15 cellular contexts compared by ENCODE assay signal in the genomic region with DNA sequence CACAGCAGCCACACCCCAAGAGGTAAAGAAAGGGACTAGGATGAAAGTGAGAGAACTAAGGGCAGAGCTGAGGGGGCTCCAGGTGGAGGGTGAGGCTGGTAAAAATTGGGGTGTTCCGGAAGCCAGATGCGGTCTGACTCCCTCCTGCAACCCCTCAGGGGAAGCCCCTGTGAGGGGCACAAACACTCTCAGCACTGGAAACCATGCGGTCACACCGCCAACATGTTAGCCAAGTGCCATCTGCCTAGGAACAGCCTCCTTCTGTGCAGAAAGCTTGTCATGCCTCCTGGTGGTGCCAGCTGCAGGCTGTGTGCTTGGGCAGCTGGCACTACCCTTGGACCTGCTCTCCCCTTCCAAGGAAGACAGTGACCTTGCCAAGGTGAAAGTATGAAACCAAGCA.
DNase-seq lines count a peak whose midpoint lies in the region; ATAC-seq and TF ChIP-seq lines count a peak whose summit lies in the region.
"Had no signal": no experiment of that assay in that cellular context is flagged by ENCODE, and none has a peak within 500 bp of the region (broad histone marks: within the 10 kb centered on the region; RNA-seq: fewer than 3 reads in every experiment).

No MANE protein-coding gene starts in this region.

- H3K36me3 Mint-ChIP-seq in activated T-helper 2 cell treated with anti-CD3 and anti-CD28 coated beads, Interferon-gamma antibody, Interleukin-2, Interleukin-4, amounts not matched to agents 10 μg/mL and 5 μg/mL and 100 μg/mL, durations not matched to agents 14 hours and 24 hours and 36 hours (ENCODE audit: low read depth): no peaks in the 10 kb centered on the region
- H3K36me3 Mint-ChIP-seq: CD14-positive monocyte, IgD-negative memory B cell had no signal

- no peak for ATAC-seq in activated CD4-positive, CD25-positive, alpha-beta regulatory T cell treated with anti-CD3 and anti-CD28 coated beads, Interleukin-2, amount 50 U/mL, for 24 hours

- no peak overlapping the region for H3K27ac Mint-ChIP-seq in activated T-helper 2 cell treated with anti-CD3 and anti-CD28 coated beads, Interferon-gamma antibody, Interleukin-2, Interleukin-4, amounts not matched to agents 10 μg/mL and 5 μg/mL and 100 μg/mL, durations not matched to agents 14 hours and 24 hours and 36 hours
- H3K27ac Mint-ChIP-seq: IgD-negative memory B cell had no signal

- H3K9me3 Mint-ChIP-seq in activated T-helper 2 cell treated with anti-CD3 and anti-CD28 coated beads, Interferon-gamma antibody, Interleukin-2, Interleukin-4, amounts not matched to agents 10 μg/mL and 5 μg/mL and 100 μg/mL, durations not matched to agents 14 hours and 24 hours and 36 hours: no peaks in the 10 kb centered on the region

- no peaks in the 10 kb centered on the region for H3K4me1 Mint-ChIP-seq in activated T-helper 2 cell treated with anti-CD3 and anti-CD28 coated beads, Interferon-gamma antibody, Interleukin-2, Interleukin-4, amounts not matched to agents 10 μg/mL and 5 μg/mL and 100 μg/mL, durations not matched to agents 14 hours and 24 hours and 36 hours (ENCODE audit: low read depth)
- H3K4me1 Mint-ChIP-seq: CD14-positive monocyte, IgD-negative memory B cell had no signal

- no peaks in the 10 kb centered on the region for H3K27me3 Mint-ChIP-seq in activated T-helper 2 cell treated with anti-CD3 and anti-CD28 coated beads, Interferon-gamma antibody, Interleukin-2, Interleukin-4, amounts not matched to agents 10 μg/mL and 5 μg/mL and 100 μg/mL, durations not matched to agents 14 hours and 24 hours and 36 hours (ENCODE audit: low read depth)

- DNase-seq in activated effector memory CD4-positive, alpha-beta T cell treated with anti-CD3 and anti-CD28 coated beads, Interleukin-2, amount 50 U/mL, for 16 hours: peak; percentile 38
- DNase-seq in activated effector memory CD4-positive, alpha-beta T cell treated with Interleukin-2 at 50 U/mL for 16 hours: no peak
- peak; percentile 92 to 95 for DNase-seq in NCI-H524 (lab: John Stamatoyannopoulos, UW)
- peak; percentile 9 for DNase-seq in medulla oblongata (ENCODE audit: extremely low spot score)
- DNase-seq in activated T-helper 2 cell treated with anti-CD3 and anti-CD28 coated beads, Interferon-gamma antibody, Interleukin-2, Interleukin-4, amounts not matched to agents 10 μg/mL and 5 μg/mL and 100 μg/mL, durations not matched to agents 14 hours and 24 hours and 36 hours (ENCODE audit: low spot score): no peak
- DNase-seq in GM20000 (ENCODE audit: low spot score): no peak
- DNase-seq in NCI-H510A (lab: John Stamatoyannopoulos, UW): no peak
- DNase-seq: COR-L47, DMS79 treated with DMSO at 0.1 percent for 48 hours, NCI-H1417 treated with DMSO at 0.1 percent for 48 hours, NCI-H2081, SK-N-SH had no signal

- intact Hi-C loops in activated T-helper 2 cell treated with anti-CD3 and anti-CD28 coated beads, Interferon-gamma antibody, Interleukin-2, Interleukin-4, amounts not matched to agents 10 μg/mL and 5 μg/mL and 100 μg/mL, durations not matched to agents 14 hours and 24 hours and 36 hours (cut with micrococcal nuclease): no loop called here

- no peak for TF ChIP-seq CTCF in GM20000 (IDR thresholded peaks at IDR 0.05; ENCODE audit: extremely low read depth, missing control alignments)

- H3K4me3 Mint-ChIP-seq in activated T-helper 2 cell treated with anti-CD3 and anti-CD28 coated beads, Interferon-gamma antibody, Interleukin-2, Interleukin-4, amounts not matched to agents 10 μg/mL and 5 μg/mL and 100 μg/mL, durations not matched to agents 14 hours and 24 hours and 36 hours (ENCODE audit: low read depth): no peak overlapping the region
- H3K4me3 Mint-ChIP-seq: CD14-positive monocyte, IgD-negative memory B cell had no signal

Comparison
In these comparisons a context has a peak if more than half of its experiments do, and no peak if none do; other contexts are left out.
1. DNase-seq: peak in activated effector memory CD4-positive, alpha-beta T cell treated with anti-CD3 and anti-CD28 coated beads, Interleukin-2, amount 50 U/mL, for 16 hours (single experiment), NCI-H524 (2 of 2) and medulla oblongata (single experiment); none in activated effector memory CD4-positive, alpha-beta T cell treated with Interleukin-2 at 50 U/mL for 16 hours (single experiment), activated T-helper 2 cell treated with anti-CD3 and anti-CD28 coated beads, Interferon-gamma antibody, Interleukin-2, Interleukin-4, amounts not matched to agents 10 μg/mL and 5 μg/mL and 100 μg/mL, durations not matched to agents 14 hours and 24 hours and 36 hours (single experiment), GM20000 (single experiment) and NCI-H510A (single experiment).